In the genomic region with DNA sequence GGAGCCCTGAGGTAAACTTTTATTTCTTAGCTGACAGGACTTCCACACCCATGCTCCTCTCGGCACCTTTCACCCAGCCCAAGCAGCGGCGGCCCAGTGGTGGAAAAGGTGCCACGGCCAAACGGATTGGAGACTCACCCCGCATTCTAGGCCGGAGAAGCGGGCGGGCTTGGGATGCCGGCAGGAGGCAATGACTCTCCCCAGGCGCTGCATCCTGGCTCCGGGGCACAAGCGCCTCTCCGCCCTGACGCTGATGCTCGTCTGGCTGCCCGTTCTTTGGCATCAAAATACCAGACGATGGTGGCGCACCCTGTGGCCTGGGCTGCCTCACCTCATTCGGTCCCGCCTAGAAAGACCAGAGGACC, we compare ENCODE assay signal across 8 cellular contexts. TPM values are rescaled to one million over a fixed set of nuclear protein-coding genes. Genes with fewer than 3 reads are reported as not detected.
DNase-seq lines count a peak whose midpoint lies in the region; ATAC-seq and TF ChIP-seq lines count a peak whose summit lies in the region.

No MANE protein-coding gene starts in this region.

- ATAC-seq in heart right ventricle = no peak
- ATAC-seq in left lung = no peak
- ATAC-seq in GM21381 (IDR thresholded peaks at IDR 0.05; ENCODE audit: unreplicated experiment) = no peak

- H3K27me3 ChIP-seq in heart right ventricle = no peaks in the 10 kb centered on the region
- no peaks in the 10 kb centered on the region for H3K27me3 ChIP-seq in breast epithelium
- H3K27me3 ChIP-seq in left lung = peaks cover 0 to 3% of the 10 kb centered on the region in 2 donors
- no peaks in the 10 kb centered on the region for H3K27me3 ChIP-seq in vagina

- H3K27ac ChIP-seq in heart right ventricle (peak overlapping the region in 4 of 10 donors; percentile 71 to 86 (median 78)), breast epithelium (peak overlapping the region; percentile 88 to 96), left lung (peak overlapping the region in 1 of 2 donors; percentile 68), vagina (peak overlapping the region; percentile 30)

- H3K9me3 ChIP-seq in heart right ventricle (peaks cover 0 to 90% (median 11%) of the 10 kb centered on the region in 11 donors), breast epithelium (peaks cover 54 to 75% of the 10 kb centered on the region in 2 donors), left lung (peaks cover 0 to 85% of the 10 kb centered on the region in 2 donors), vagina (peaks cover 22% of the 10 kb centered on the region)

- H3K4me3 ChIP-seq in heart right ventricle = peak overlapping the region; percentile 26 to 65 (median 51)
- peak overlapping the region; percentile 39 to 79 (median 48) for H3K4me3 ChIP-seq in breast epithelium
- H3K4me3 ChIP-seq in left lung = peak overlapping the region; percentile 41 to 46
- peak overlapping the region; percentile 42 to 48 for H3K4me3 ChIP-seq in vagina

- peaks cover 0 to 24% (median 15%) of the 10 kb centered on the region in 9 donors for H3K4me1 ChIP-seq in heart right ventricle
- H3K4me1 ChIP-seq in breast epithelium = no peaks in the 10 kb centered on the region
- peaks cover 0 to 7% of the 10 kb centered on the region in 2 donors for H3K4me1 ChIP-seq in left lung
- H3K4me1 ChIP-seq in vagina = peaks cover 7% of the 10 kb centered on the region

- DNase-seq in heart right ventricle (no peak), cardiac septum (ENCODE audit: low spot score) (no peak), breast epithelium (ENCODE audit: low spot score in 2 of 2) (no peak), left lung (peak in 1 of 2 donors; percentile 35), vagina (ENCODE audit: extremely low spot score in 2 of 2) (no peak), SIG-M5 treated with dmso at 0.1 percent for 504 hours (lab: John Stamatoyannopoulos, UW; ENCODE audit: unreplicated experiment) (no peak), NCI-H2029 treated with DMSO at 0.1 percent for 48 hours (lab: John Stamatoyannopoulos, UW) (no peak)

- TF ChIP-seq POLR2A in breast epithelium (IDR thresholded peaks at IDR 0.05) (no peak), vagina (IDR thresholded peaks at IDR 0.05) (no peak)

- H3K36me3 ChIP-seq in heart right ventricle (peaks cover 0 to 36% (median 22%) of the 10 kb centered on the region in 9 donors), breast epithelium (peaks cover 7% of the 10 kb centered on the region), left lung (peaks cover 0 to 32% of the 10 kb centered on the region in 2 donors), vagina (peaks cover 0 to 34% of the 10 kb centered on the region in 2 donors)

- intact Hi-C loops in heart right ventricle (cut with DNase I) (no loop called here), cardiac septum (cut with DNase I) (no loop called here), breast epithelium (cut with DNase I; ENCODE audit: low total_unique reads) (no loop called here), left lung (cut with DNase I) (no loop called here), vagina (cut with DNase I) (no loop called here)

- TF ChIP-seq CTCF in heart right ventricle (IDR thresholded peaks at IDR 0.05) = no peak
- TF ChIP-seq CTCF in breast epithelium (IDR thresholded peaks at IDR 0.05) = no peak
- no peak for TF ChIP-seq CTCF in left lung (IDR thresholded peaks at IDR 0.05)
- no peak for TF ChIP-seq CTCF in vagina (IDR thresholded peaks at IDR 0.05)

- 2 to 4% methylated on average over 21 of the region's 21 CpGs for WGBS in heart right ventricle, 2 donors

RNA-seq across cellular contexts. Expression of gene ZNF606, which starts 6.7 kb away (rescaled TPM):
- 10 to 100 TPM in 8 of 10 donors, 1 to 10 TPM in 2; 9.4 to 19.1 (median 13.4) TPM for total RNA-seq in heart right ventricle
- 10 to 100 TPM in 1 of 2 donors, 1 to 10 TPM in 1; 4.5 to 13.5 TPM for polyA plus RNA-seq in heart right ventricle
- total RNA-seq in cardiac septum = 13.8 TPM
- total RNA-seq in breast epithelium = 10 to 100 TPM; 12.0 to 46.5 (median 21.6) TPM
- 10 to 100 TPM; 11.4 to 13.3 TPM for total RNA-seq in left lung
- 10.1 TPM for total RNA-seq in vagina

RNA-seq across cellular contexts. Expression of gene ZSCAN1, which starts 24.5 kb away (rescaled TPM):
- under 1 TPM in 1 of 10 donors, not detected in 9; 0.32 TPM for total RNA-seq in heart right ventricle
- polyA plus RNA-seq in heart right ventricle = under 1 TPM; 0.15 to 0.28 TPM
- total RNA-seq in cardiac septum = not detected
- total RNA-seq in breast epithelium = 1 to 10 TPM in 1 of 3 donors, not detected in 2; 1.3 TPM
- under 1 TPM in 1 of 2 donors, not detected in 1; 0.47 TPM for total RNA-seq in left lung
- total RNA-seq in vagina = not detected

RNA-seq across cellular contexts. Expression of gene C19orf18, which starts 34.9 kb away (rescaled TPM):
- total RNA-seq in heart right ventricle (1 to 10 TPM; 1.7 to 4.3 (median 2.2) TPM), cardiac septum (2.5 TPM), breast epithelium (1 to 10 TPM in 1 of 3 donors, under 1 TPM in 2; 0.44 to 3.3 (median 0.80) TPM), left lung (1 to 10 TPM in 1 of 2 donors, under 1 TPM in 1; 0.55 to 1.6 TPM), vagina (2.9 TPM)
- 10 to 100 TPM in 1 of 2 donors, under 1 TPM in 1; 0.54 to 20.7 TPM for polyA plus RNA-seq in heart right ventricle

RNA-seq across cellular contexts. Expression of gene ZNF135, which starts 49.8 kb away (rescaled TPM):
- 1 to 10 TPM; 2.9 to 5.0 (median 3.9) TPM for total RNA-seq in heart right ventricle
- 10 to 100 TPM in 1 of 2 donors, 1 to 10 TPM in 1; 2.5 to 10.1 TPM for polyA plus RNA-seq in heart right ventricle
- total RNA-seq in cardiac septum = 4.2 TPM
- 10 to 100 TPM in 2 of 3 donors, 1 to 10 TPM in 1; 7.5 to 16.2 (median 14.4) TPM for total RNA-seq in breast epithelium
- 1 to 10 TPM; 3.3 to 4.9 TPM for total RNA-seq in left lung
- total RNA-seq in vagina = 5.4 TPM
